In the genomic region with DNA sequence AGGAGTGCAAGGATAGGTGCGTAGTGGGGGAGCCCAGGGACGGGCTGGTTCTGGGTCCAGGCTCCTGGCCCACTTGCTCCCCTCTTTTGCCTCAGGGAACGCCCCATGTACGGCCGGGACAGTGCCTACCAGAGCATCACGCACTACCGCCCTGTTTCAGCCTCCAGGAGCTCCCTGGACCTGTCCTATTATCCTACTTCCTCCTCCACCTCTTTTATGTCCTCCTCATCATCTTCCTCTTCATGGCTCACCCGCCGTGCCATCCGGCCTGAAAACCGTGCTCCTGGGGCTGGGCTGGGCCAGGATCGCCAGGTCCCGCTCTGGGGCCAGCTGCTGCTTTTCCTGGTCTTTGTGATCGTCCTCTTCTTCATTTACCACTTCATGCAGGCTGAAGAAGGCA, we compare ENCODE assay signal across 9 cellular contexts. TPM values are rescaled to one million over a fixed set of nuclear protein-coding genes. Genes with fewer than 3 reads are reported as not detected.
DNase-seq lines count a peak whose midpoint lies in the region; ATAC-seq and TF ChIP-seq lines count a peak whose summit lies in the region.
"Had no signal": no experiment of that assay in that cellular context is flagged by ENCODE, and none has a peak within 500 bp of the region (broad histone marks: within the 10 kb centered on the region; RNA-seq: fewer than 3 reads in every experiment).

No MANE protein-coding gene starts in this region.

- H3K4me3 ChIP-seq in adipocyte (ENCODE audit: low read length) (peak overlapping the region; percentile 86), tibial nerve (peak overlapping the region in 2 of 4 donors; percentile 64 to 86)

- peak overlapping the region; percentile 94 for H3K9ac ChIP-seq in adipocyte (ENCODE audit: low read length)

- no peak for DNase-seq in activated naive CD4-positive, alpha-beta T cell treated with anti-CD3 and anti-CD28 coated beads, Interleukin-2, amount 50 U/mL, for 16 hours
- DNase-seq in adipocyte (ENCODE audit: low read depth): no peak
- no peak for DNase-seq in memory B cell (ENCODE audit: low spot score in 2 of 2)
- DNase-seq in tibial nerve (ENCODE audit: low spot score in 2 of 2): no peak
- no peak for DNase-seq in ecto neural progenitor cell (ENCODE audit: low spot score)
- DNase-seq: DMS153 had no signal

- ATAC-seq in memory B cell (ENCODE audit: low read depth) (no peak), HG03520 (IDR thresholded peaks at IDR 0.05; ENCODE audit: unreplicated experiment) (no peak), GM21515 (IDR thresholded peaks at IDR 0.05; ENCODE audit: unreplicated experiment) (no peak)

- TF ChIP-seq CTCF in tibial nerve (IDR thresholded peaks at IDR 0.05): no peak

- H3K36me3 Mint-ChIP-seq in activated naive CD4-positive, alpha-beta T cell treated with anti-CD3 and anti-CD28 coated beads, Interleukin-2, amount 50 U/mL, for 24 hours: peaks cover 6% of the 10 kb centered on the region
- H3K36me3 Mint-ChIP-seq in memory B cell: peaks cover 2% of the 10 kb centered on the region

- H3K9me3 Mint-ChIP-seq in activated naive CD4-positive, alpha-beta T cell treated with anti-CD3 and anti-CD28 coated beads, Interleukin-2, amount 50 U/mL, for 24 hours: no peaks in the 10 kb centered on the region
- H3K9me3 Mint-ChIP-seq in memory B cell: no peaks in the 10 kb centered on the region

- TF ChIP-seq POLR2A in tibial nerve (IDR thresholded peaks at IDR 0.05): no peak

- WGBS in tibial nerve, 2 donors: 68 to 76% methylated on average over 14 of the region's 14 CpGs

- H3K27me3 ChIP-seq in adipocyte (replicated peaks; ENCODE audit: control insufficient read depth, insufficient read depth, low read length): no peaks in the 10 kb centered on the region
- no peaks in the 10 kb centered on the region for H3K27me3 ChIP-seq in tibial nerve

- H3K36me3 ChIP-seq in adipocyte (ENCODE audit: control insufficient read depth, insufficient read depth, low read length, severe bottlenecking) (peaks cover 2% of the 10 kb centered on the region), tibial nerve (no peaks in the 10 kb centered on the region)

- no peak for TF ChIP-seq EP300 in tibial nerve (IDR thresholded peaks at IDR 0.05)

- H3K9me3 ChIP-seq in adipocyte (ENCODE audit: control insufficient read depth, low read length) (no peaks in the 10 kb centered on the region), tibial nerve (no peaks in the 10 kb centered on the region)

- H3K27ac Mint-ChIP-seq in activated naive CD4-positive, alpha-beta T cell treated with anti-CD3 and anti-CD28 coated beads, Interleukin-2, amount 50 U/mL, for 24 hours: peak overlapping the region; percentile 81
- peak overlapping the region; percentile 64 for H3K27ac Mint-ChIP-seq in memory B cell

- H3K27ac ChIP-seq in tibial nerve: peak overlapping the region; percentile 98 to 100 (median 98)

- peaks cover 12% of the 10 kb centered on the region for H3K4me1 Mint-ChIP-seq in activated naive CD4-positive, alpha-beta T cell treated with anti-CD3 and anti-CD28 coated beads, Interleukin-2, amount 50 U/mL, for 24 hours
- peaks cover 2% of the 10 kb centered on the region for H3K4me1 Mint-ChIP-seq in memory B cell

- peak overlapping the region; percentile 93 for H3K4me3 Mint-ChIP-seq in activated naive CD4-positive, alpha-beta T cell treated with anti-CD3 and anti-CD28 coated beads, Interleukin-2, amount 50 U/mL, for 24 hours
- peak overlapping the region; percentile 82 for H3K4me3 Mint-ChIP-seq in memory B cell

- peaks cover 10% of the 10 kb centered on the region for H3K4me1 ChIP-seq in adipocyte (ENCODE audit: control insufficient read depth, insufficient read depth, low read length)
- H3K4me1 ChIP-seq in tibial nerve: peaks cover 0 to 21% (median 0%) of the 10 kb centered on the region in 4 donors

- H3K27me3 Mint-ChIP-seq in activated naive CD4-positive, alpha-beta T cell treated with anti-CD3 and anti-CD28 coated beads, Interleukin-2, amount 50 U/mL, for 24 hours: no peaks in the 10 kb centered on the region
- no peaks in the 10 kb centered on the region for H3K27me3 Mint-ChIP-seq in memory B cell

RNA-seq across cellular contexts. Expression of gene EMD, which starts 1.7 kb away (rescaled TPM):
- 10 to 100 TPM; 38.0 to 72.6 (median 46.7) TPM for total RNA-seq in tibial nerve

RNA-seq across cellular contexts. Expression of gene FLNA, which starts 6.4 kb away (rescaled TPM):
- 1,000 to 10,000 TPM in 3 of 4 donors, 100 to 1,000 TPM in 1; 995 to 1,349 (median 1,139) TPM for total RNA-seq in tibial nerve

RNA-seq across cellular contexts. Expression of gene RPL10, which starts 17.4 kb away (rescaled TPM):
- 1,000 to 10,000 TPM; 4,372 to 6,501 (median 5,244) TPM for total RNA-seq in tibial nerve

RNA-seq across cellular contexts. Expression of gene DNASE1L1, which starts 28.3 kb away (rescaled TPM):
- 10 to 100 TPM; 21.4 to 36.0 (median 28.6) TPM for total RNA-seq in tibial nerve

RNA-seq across cellular contexts. Expression of gene TAFAZZIN, which starts 30.6 kb away (rescaled TPM):
- total RNA-seq in tibial nerve: 100 to 1,000 TPM in 2 of 4 donors, 10 to 100 TPM in 2; 78.9 to 138 (median 97.7) TPM
